In the genomic region with DNA sequence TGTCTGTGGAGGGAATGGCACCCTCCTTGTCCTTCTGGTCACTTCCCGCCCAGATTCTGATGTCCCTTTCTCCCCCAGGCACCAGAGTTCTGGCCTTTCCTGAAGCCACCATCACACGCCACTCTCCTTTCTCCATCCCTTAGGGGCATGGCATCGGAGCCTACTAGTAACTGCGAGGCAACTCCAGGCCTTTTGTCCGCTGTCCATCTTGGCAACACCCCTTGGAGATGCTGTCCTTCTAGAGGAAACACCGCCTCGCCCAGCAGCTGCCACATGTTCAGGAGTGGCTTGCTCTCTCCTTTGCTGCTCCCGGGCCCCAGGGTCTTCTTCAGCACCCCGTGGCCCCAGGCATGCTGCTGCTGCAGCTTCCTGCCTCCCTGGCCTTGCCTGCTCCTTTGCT, we compare ENCODE assay signal across 16 cellular contexts.
DNase-seq lines count a peak whose midpoint lies in the region; ATAC-seq lines count a peak whose summit lies in the region.
"Had no signal": no experiment of that assay in that cellular context is flagged by ENCODE, and none has a peak within 500 bp of the region (broad histone marks: within the 10 kb centered on the region; RNA-seq: fewer than 3 reads in every experiment).

No MANE protein-coding gene starts in this region.

- H3K27me3 ChIP-seq in SJSA1 (replicated peaks) = no peaks in the 10 kb centered on the region
- peaks cover 0 to 4% (median 0%) of the 10 kb centered on the region in 3 experiments for H3K27me3 ChIP-seq in neuronal stem cell (ENCODE audit: control insufficient read depth in 3 of 3, insufficient read depth in 3 of 3, low read depth in 1 of 3, low read length in 3 of 3)
- H3K27me3 ChIP-seq: BE2C had no signal

- no peak overlapping the region for H3K4me3 Mint-ChIP-seq in stimulated activated effector memory CD8-positive, alpha-beta T cell treated with anti-CD3 and anti-CD28 coated beads, Interleukin-12 subunit alpha, Interleukin-12 subunit beta, amount 100 ng/mL, for 72 hours
- H3K4me3 Mint-ChIP-seq: CD4-positive, alpha-beta memory T cell; HFFc6 had no signal

- H4K91ac ChIP-seq in neuronal stem cell (ENCODE audit: low read depth, low read length, poor library complexity) = no peak overlapping the region

- H3K36me3 ChIP-seq in SJSA1 (no peaks in the 10 kb centered on the region), neuronal stem cell (replicated peaks in 1 of 2; ENCODE audit: control insufficient read depth in 2 of 2, insufficient read depth in 2 of 2, low read length in 2 of 2) (no peaks in the 10 kb centered on the region)
- H3K36me3 ChIP-seq: BE2C, HAP-1 had no signal

- H3K4me1 Mint-ChIP-seq in stimulated activated effector memory CD8-positive, alpha-beta T cell treated with anti-CD3 and anti-CD28 coated beads, Interleukin-12 subunit alpha, Interleukin-12 subunit beta, amount 100 ng/mL, for 72 hours = no peaks in the 10 kb centered on the region
- H3K4me1 Mint-ChIP-seq: CD4-positive, alpha-beta memory T cell had no signal

- H4K8ac ChIP-seq in neuronal stem cell (ENCODE audit: low read depth, low read length) = no peak overlapping the region

- no peaks in the 10 kb centered on the region for H3K9me3 Mint-ChIP-seq in stimulated activated effector memory CD8-positive, alpha-beta T cell treated with anti-CD3 and anti-CD28 coated beads, Interleukin-12 subunit alpha, Interleukin-12 subunit beta, amount 100 ng/mL, for 72 hours
- H3K9me3 Mint-ChIP-seq: HFFc6 had no signal

- no peak overlapping the region for H2BK120ac ChIP-seq in neuronal stem cell (ENCODE audit: low read depth, low read length)

- H3K9ac ChIP-seq in neuronal stem cell (ENCODE audit: low read depth, low read length, poor library complexity) = no peak overlapping the region

- no peak overlapping the region for H3K4me3 ChIP-seq in SJSA1
- H3K4me3 ChIP-seq in neuronal stem cell (ENCODE audit: low read length in 2 of 2) = no peak overlapping the region
- H3K4me3 ChIP-seq: A549, HAP-1 had no signal

- no peaks in the 10 kb centered on the region for H3K36me3 Mint-ChIP-seq in stimulated activated effector memory CD8-positive, alpha-beta T cell treated with anti-CD3 and anti-CD28 coated beads, Interleukin-12 subunit alpha, Interleukin-12 subunit beta, amount 100 ng/mL, for 72 hours
- H3K36me3 Mint-ChIP-seq: CD4-positive, alpha-beta memory T cell had no signal

- ATAC-seq in stimulated activated effector memory CD8-positive, alpha-beta T cell treated with anti-CD3 and anti-CD28 coated beads, Interleukin-12 subunit alpha, Interleukin-12 subunit beta, amount 100 ng/mL, for 72 hours = no peak

- H3K4ac ChIP-seq in neuronal stem cell (ENCODE audit: low read length) = no peak overlapping the region

- no peaks in the 10 kb centered on the region for H3K79me1 ChIP-seq in neuronal stem cell (ENCODE audit: low read depth, low read length)

- H2BK15ac ChIP-seq in neuronal stem cell (ENCODE audit: low read length) = no peak overlapping the region

- no peaks in the 10 kb centered on the region for H3K9me3 ChIP-seq in SJSA1 (replicated peaks)
- H3K9me3 ChIP-seq in neuronal stem cell (replicated peaks in 1 of 2; ENCODE audit: control insufficient read depth in 2 of 2, insufficient read depth in 1 of 2, low read depth in 1 of 2, low read length in 2 of 2) = no peaks in the 10 kb centered on the region
- H3K9me3 ChIP-seq: A549, BE2C, HAP-1 had no signal

- peaks cover 35% of the 10 kb centered on the region for H3K4me1 ChIP-seq in SJSA1 (replicated peaks)
- peaks cover 0 to 5% of the 10 kb centered on the region in 2 donors for H3K4me1 ChIP-seq in neuronal stem cell (ENCODE audit: control insufficient read depth in 2 of 2, insufficient read depth in 1 of 2, low read depth in 1 of 2, low read length in 2 of 2)
- H3K4me1 ChIP-seq: A549, BE2C, HAP-1 had no signal

- H2AFZ ChIP-seq in neuronal stem cell (ENCODE audit: low read length) = no peak overlapping the region

- H3K4me2 ChIP-seq in neuronal stem cell (ENCODE audit: insufficient read depth, low read length, poor library complexity, severe bottlenecking) = no peak overlapping the region
- H3K4me2 ChIP-seq: A549 had no signal

- no peak overlapping the region for H2AK5ac ChIP-seq in neuronal stem cell (ENCODE audit: low read depth, low read length)

- peak overlapping the region; percentile 60 for H3K18ac ChIP-seq in neuronal stem cell (ENCODE audit: low read length)

- no peak overlapping the region for H3K14ac ChIP-seq in neuronal stem cell (ENCODE audit: low read length)

- no CpG with 5 or more reads among the region's 9 CpGs for WGBS in neuronal stem cell (ENCODE audit: extremely low coverage in 2 of 2, insufficient read length in 2 of 2, insufficient replicate concordance in 1 of 2), 2 donors

- no peak overlapping the region for H2BK5ac ChIP-seq in neuronal stem cell (ENCODE audit: low read length)

- H3K27ac ChIP-seq in SJSA1 (peak overlapping the region; percentile 60), neuronal stem cell (replicated peaks; ENCODE audit: low read length) (no peak overlapping the region)
- H3K27ac ChIP-seq: A549, C4-2B had no signal

- no peak overlapping the region for H3K23ac ChIP-seq in neuronal stem cell (ENCODE audit: low read depth, low read length, poor library complexity)

- H2BK12ac ChIP-seq in neuronal stem cell (ENCODE audit: low read length) = no peak overlapping the region

- no peak overlapping the region for H3K27ac Mint-ChIP-seq in stimulated activated effector memory CD8-positive, alpha-beta T cell treated with anti-CD3 and anti-CD28 coated beads, Interleukin-12 subunit alpha, Interleukin-12 subunit beta, amount 100 ng/mL, for 72 hours
- H3K27ac Mint-ChIP-seq: CD4-positive, alpha-beta memory T cell; HFFc6 had no signal

- peak in 1 of 2 experiments; percentile 42 for DNase-seq in SJSA1 (ENCODE audit: low read depth in 1 of 2, low spot score in 2 of 2)
- peak; percentile 45 for DNase-seq in islet precursor cell
- no peak for DNase-seq in neuronal stem cell (ENCODE audit: low spot score)
- DNase-seq in SKM-1 (lab: John Stamatoyannopoulos, UW; ENCODE audit: unreplicated experiment) = no peak
- no peak for DNase-seq in hepatic stellate cell (ENCODE audit: low spot score)
- no peak for DNase-seq in stimulated activated effector memory CD8-positive, alpha-beta T cell treated with anti-CD3 and anti-CD28 coated beads, Interleukin-12 subunit alpha, Interleukin-12 subunit beta, amount 100 ng/mL, for 72 hours (ENCODE audit: low spot score in 2 of 2)
- DNase-seq: BE2C; CD4-positive, alpha-beta memory T cell; DMS153; DND-41; GDM1; GOT3; HFFc6 had no signal
